13 cellular contexts compared by ENCODE assay signal in the genomic region with DNA sequence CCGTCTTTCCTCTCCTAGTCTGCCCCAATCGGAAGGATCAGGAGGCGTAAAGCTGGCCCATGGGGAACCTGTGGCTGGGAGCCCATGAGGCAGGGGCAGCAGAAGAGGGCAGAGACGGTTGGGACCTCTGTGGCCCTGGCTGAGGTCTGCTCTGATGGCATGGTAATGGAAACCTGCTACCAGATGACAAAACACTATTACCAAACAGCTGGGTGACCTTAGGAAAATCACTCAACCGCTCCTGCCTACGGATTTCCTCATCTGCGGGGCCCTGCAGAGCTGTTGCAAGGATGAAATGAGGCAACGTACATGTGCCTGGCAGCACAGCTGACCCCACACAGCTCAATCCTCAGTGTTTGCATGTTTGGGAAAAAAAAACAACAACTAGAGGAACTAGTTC. TPM values are rescaled to one million over a fixed set of nuclear protein-coding genes. Genes with fewer than 3 reads are reported as not detected.
DNase-seq lines count a peak whose midpoint lies in the region; ATAC-seq and TF ChIP-seq lines count a peak whose summit lies in the region.
"Had no signal": no experiment of that assay in that cellular context is flagged by ENCODE, and none has a peak within 500 bp of the region (broad histone marks: within the 10 kb centered on the region; RNA-seq: fewer than 3 reads in every experiment).

No MANE protein-coding gene starts in this region.

- POLR2A ChIA-PET in activated CD8-positive, alpha-beta T cell treated with anti-CD3 and anti-CD28 coated beads for 36 hours (lab: Charles Lee): interaction anchor here (1.2 to 2.1 kb wide), 4 partner anchors 21 to 60 kb away, joined by 3 to 9 read pairs (median 4); a partner anchor contains a TSS

- CTCF ChIA-PET in activated CD8-positive, alpha-beta T cell treated with anti-CD3 and anti-CD28 coated beads for 36 hours (lab: Charles Lee): interaction anchor here (0.7 to 12.0 kb wide), 8 partner anchors 9 to 64 kb away, joined by 3 to 235 read pairs (median 4); a partner anchor contains a TSS

- peaks cover 19% of the 10 kb centered on the region for H3K36me3 Mint-ChIP-seq in activated CD4-positive, alpha-beta T cell treated with anti-CD3 and anti-CD28 coated beads, Interleukin-2, amount 10 ng/mL, durations not matched to agents 24 days and 14 days (ENCODE audit: low read depth)
- H3K36me3 Mint-ChIP-seq in activated CD8-positive, alpha-beta T cell treated with anti-CD3 and anti-CD28 coated beads for 36 hours (ENCODE audit: low read depth): peaks cover 18% of the 10 kb centered on the region
- peaks cover 11 to 35% of the 10 kb centered on the region in 2 donors for H3K36me3 Mint-ChIP-seq in stimulated activated naive B cell treated with anti-CD40 and anti-IgM and Interleukin-4, amounts not matched to agents 10 μg/mL and 1 μg/mL and 100 μg/mL, for 72 hours
- H3K36me3 Mint-ChIP-seq: naive B cell had no signal

- TF ChIP-seq CTCF in activated CD8-positive, alpha-beta T cell treated with anti-CD3 and anti-CD28 coated beads for 36 hours (IDR thresholded peaks at IDR 0.05): no peak

- intact Hi-C loops in activated CD4-positive, alpha-beta T cell treated with anti-CD3 and anti-CD28 coated beads, Interleukin-2, amount 10 ng/mL, durations not matched to agents 24 days and 14 days (cut with micrococcal nuclease): no loop called here
- intact Hi-C loops in activated CD8-positive, alpha-beta T cell treated with anti-CD3 and anti-CD28 coated beads for 36 hours (cut with micrococcal nuclease): no loop called here

- H3K4me3 Mint-ChIP-seq in activated CD4-positive, alpha-beta T cell treated with anti-CD3 and anti-CD28 coated beads, Interleukin-2, amount 10 ng/mL, durations not matched to agents 24 days and 14 days: no peak overlapping the region
- no peak overlapping the region for H3K4me3 Mint-ChIP-seq in activated CD8-positive, alpha-beta T cell treated with anti-CD3 and anti-CD28 coated beads for 36 hours
- peak overlapping the region in 1 of 2 donors; percentile 35 for H3K4me3 Mint-ChIP-seq in stimulated activated naive B cell treated with anti-CD40 and anti-IgM and Interleukin-4, amounts not matched to agents 10 μg/mL and 1 μg/mL and 100 μg/mL, for 72 hours

- no peaks in the 10 kb centered on the region for H3K27me3 Mint-ChIP-seq in activated CD4-positive, alpha-beta T cell treated with anti-CD3 and anti-CD28 coated beads, Interleukin-2, amount 10 ng/mL, durations not matched to agents 24 days and 14 days
- H3K27me3 Mint-ChIP-seq in activated CD8-positive, alpha-beta T cell treated with anti-CD3 and anti-CD28 coated beads for 36 hours: no peaks in the 10 kb centered on the region
- no peaks in the 10 kb centered on the region for H3K27me3 Mint-ChIP-seq in stimulated activated naive B cell treated with anti-CD40 and anti-IgM and Interleukin-4, amounts not matched to agents 10 μg/mL and 1 μg/mL and 100 μg/mL, for 72 hours
- H3K27me3 Mint-ChIP-seq: naive B cell had no signal

- ATAC-seq in activated CD8-positive, alpha-beta T cell treated with anti-CD3 and anti-CD28 coated beads for 36 hours: no peak
- ATAC-seq in stimulated activated naive B cell treated with anti-CD40 and anti-IgM and Interleukin-4, amounts not matched to agents 10 μg/mL and 1 μg/mL and 100 μg/mL, for 72 hours (replicated peaks): peak; percentile 15 to 18
- ATAC-seq in HG02571 (IDR thresholded peaks at IDR 0.05; ENCODE audit: unreplicated experiment): no peak
- ATAC-seq: A549 had no signal

- peaks cover 21% of the 10 kb centered on the region for H3K4me1 Mint-ChIP-seq in activated CD4-positive, alpha-beta T cell treated with anti-CD3 and anti-CD28 coated beads, Interleukin-2, amount 10 ng/mL, durations not matched to agents 24 days and 14 days
- H3K4me1 Mint-ChIP-seq in activated CD8-positive, alpha-beta T cell treated with anti-CD3 and anti-CD28 coated beads for 36 hours (ENCODE audit: low read depth): peaks cover 27% of the 10 kb centered on the region
- H3K4me1 Mint-ChIP-seq in stimulated activated naive B cell treated with anti-CD40 and anti-IgM and Interleukin-4, amounts not matched to agents 10 μg/mL and 1 μg/mL and 100 μg/mL, for 72 hours: peaks cover 18 to 36% of the 10 kb centered on the region in 2 donors

- no peak for DNase-seq in activated CD4-positive, alpha-beta T cell treated with anti-CD3 and anti-CD28 coated beads, Interleukin-2, amount 10 ng/mL, durations not matched to agents 24 days and 14 days
- no peak for DNase-seq in activated CD4-positive, alpha-beta T cell treated with anti-CD3 and anti-CD28 coated beads, Interleukin-2, amount 50 U/mL, for 1 hour
- no peak for DNase-seq in activated CD8-positive, alpha-beta T cell treated with anti-CD3 and anti-CD28 coated beads for 36 hours
- DNase-seq in iris pigment epithelial cell (ENCODE audit: low read depth) (peak; percentile 56), pons (ENCODE audit: low spot score) (no peak), germinal center (ENCODE audit: low spot score) (no peak)
- no peak for DNase-seq in stimulated activated naive B cell treated with anti-CD40 and anti-IgM and Interleukin-4, amounts not matched to agents 10 μg/mL and 1 μg/mL and 100 μg/mL, for 72 hours
- DNase-seq: naive B cell; NCI-H1048; stimulated activated naive CD4-positive, alpha-beta T cell treated with Interleukin-2 at 50 U/mL for 16 hours had no signal

- H3K27ac Mint-ChIP-seq in activated CD4-positive, alpha-beta T cell treated with anti-CD3 and anti-CD28 coated beads, Interleukin-2, amount 10 ng/mL, durations not matched to agents 24 days and 14 days: peak overlapping the region; percentile 69
- H3K27ac Mint-ChIP-seq in activated CD8-positive, alpha-beta T cell treated with anti-CD3 and anti-CD28 coated beads for 36 hours: peak overlapping the region; percentile 73
- H3K27ac Mint-ChIP-seq in stimulated activated naive B cell treated with anti-CD40 and anti-IgM and Interleukin-4, amounts not matched to agents 10 μg/mL and 1 μg/mL and 100 μg/mL, for 72 hours: peak overlapping the region; percentile 77

- H3K9me3 Mint-ChIP-seq in activated CD4-positive, alpha-beta T cell treated with anti-CD3 and anti-CD28 coated beads, Interleukin-2, amount 10 ng/mL, durations not matched to agents 24 days and 14 days: no peaks in the 10 kb centered on the region
- no peaks in the 10 kb centered on the region for H3K9me3 Mint-ChIP-seq in activated CD8-positive, alpha-beta T cell treated with anti-CD3 and anti-CD28 coated beads for 36 hours
- H3K9me3 Mint-ChIP-seq in stimulated activated naive B cell treated with anti-CD40 and anti-IgM and Interleukin-4, amounts not matched to agents 10 μg/mL and 1 μg/mL and 100 μg/mL, for 72 hours: no peaks in the 10 kb centered on the region
- H3K9me3 Mint-ChIP-seq: naive B cell had no signal

RNA-seq across cellular contexts. Expression of a gene that starts 4.6 kb away (rescaled TPM):
- total RNA-seq in activated CD4-positive, alpha-beta T cell treated with anti-CD3 and anti-CD28 coated beads, Interleukin-2, amount 10 ng/mL, durations not matched to agents 24 days and 14 days: 20.1 and 21.1 TPM in 2 replicates
- total RNA-seq in activated CD8-positive, alpha-beta T cell treated with anti-CD3 and anti-CD28 coated beads for 36 hours: 10 to 100 TPM; 30.9 to 31.1 TPM

RNA-seq across cellular contexts. Expression of a gene that starts 10.7 kb away (rescaled TPM):
- total RNA-seq in activated CD4-positive, alpha-beta T cell treated with anti-CD3 and anti-CD28 coated beads, Interleukin-2, amount 10 ng/mL, durations not matched to agents 24 days and 14 days: 0.07 TPM in 1 of 2 replicates, not detected in the other
- total RNA-seq in activated CD8-positive, alpha-beta T cell treated with anti-CD3 and anti-CD28 coated beads for 36 hours: 1 to 10 TPM in 1 of 2 experiments, under 1 TPM in 1; 0.90 to 1.2 TPM
- total RNA-seq: T-helper 1 cell treated with Interleukin-12 subunit alpha and Interleukin-12 subunit beta and Interleukin-4 antibody, amounts not matched to agents 30 ng/mL and 1 ng/mL, for 36 hours had no signal

RNA-seq across cellular contexts. Expression of a gene that starts 55.6 kb away (rescaled TPM):
- total RNA-seq in activated CD4-positive, alpha-beta T cell treated with anti-CD3 and anti-CD28 coated beads, Interleukin-2, amount 10 ng/mL, durations not matched to agents 24 days and 14 days: 86.4 and 100.0 TPM in 2 replicates
- total RNA-seq in activated CD8-positive, alpha-beta T cell treated with anti-CD3 and anti-CD28 coated beads for 36 hours: 100 to 1,000 TPM; 101 to 109 TPM

RNA-seq across cellular contexts. Expression of a gene that starts 57.6 kb away (rescaled TPM):
- 1.2 and 2.1 TPM in 2 replicates for total RNA-seq in activated CD4-positive, alpha-beta T cell treated with anti-CD3 and anti-CD28 coated beads, Interleukin-2, amount 10 ng/mL, durations not matched to agents 24 days and 14 days
- total RNA-seq in activated CD8-positive, alpha-beta T cell treated with anti-CD3 and anti-CD28 coated beads for 36 hours: 1 to 10 TPM; 1.6 to 2.1 TPM

Comparison
In these comparisons a context has a peak if more than half of its experiments do, and no peak if none do; other contexts are left out.
1. ATAC-seq: peak in stimulated activated naive B cell treated with anti-CD40 and anti-IgM and Interleukin-4, amounts not matched to agents 10 μg/mL and 1 μg/mL and 100 μg/mL, for 72 hours (2 of 2); none in activated CD8-positive, alpha-beta T cell treated with anti-CD3 and anti-CD28 coated beads for 36 hours (single experiment) and HG02571 (single experiment).
2. Peak in every context shown above with its lines, with median percentiles within 50 percentile points of each other: H3K27ac Mint-ChIP-seq.